15 cellular contexts compared by ENCODE assay signal in genomic region chr1:10539411-10540043, GRCh38.
DNase-seq lines count a peak whose midpoint lies in the region; ATAC-seq and TF ChIP-seq lines count a peak whose summit lies in the region.
"Had no signal": no experiment of that assay in that cellular context is flagged by ENCODE, and none has a peak within 500 bp of the region (broad histone marks: within the 10 kb centered on the region; RNA-seq: fewer than 3 reads in every experiment).

No MANE protein-coding gene starts in this region.

- in situ Hi-C loops in brain microvascular endothelial cell (cut with HindIII; ENCODE audit: low pct_ligation_motif_present, low sequenced_read_pairs) = no loop called here

- DNase-seq in EH (ENCODE audit: low read depth) (peak; percentile 44), NCI-H1105 (lab: John Stamatoyannopoulos, UW) (peak; percentile 43), brain microvascular endothelial cell (peak; percentile 33), upper lobe of left lung (no peak), NCI-H2029 (lab: John Stamatoyannopoulos, UW) (no peak)
- DNase-seq: activated naive CD8-positive, alpha-beta T cell treated with anti-CD3 and anti-CD28 coated beads, Interleukin-2, amount 10 ng/mL, durations not matched to agents 7 days and 5 days; foreskin melanocyte; naive thymus-derived CD4-positive, alpha-beta T cell; NCI-H1436; NK-92 treated with Interleukin-12 subunit alpha and Interleukin-12 subunit beta, amount 100 ng/mL, for 24 hours; WERI-Rb-1 had no signal

- TF ChIP-seq POLR2A in upper lobe of left lung (IDR thresholded peaks at IDR 0.05) = no peak

- TF ChIP-seq EP300 in upper lobe of left lung (IDR thresholded peaks at IDR 0.05) = no peak

- H3K36me3 ChIP-seq in brain microvascular endothelial cell (replicated peaks) (no peaks in the 10 kb centered on the region), muscle layer of colon (ENCODE audit: insufficient read depth, low read length) (peaks cover 3% of the 10 kb centered on the region), upper lobe of left lung (peaks cover 0 to 28% (median 4%) of the 10 kb centered on the region in 4 donors)

- 85 to 88% methylated on average over 4 of the region's 4 CpGs for WGBS in upper lobe of left lung, 2 donors

- TF ChIP-seq CTCF in brain microvascular endothelial cell (IDR thresholded peaks at IDR 0.05; ENCODE audit: low read depth, low read length, missing control alignments) (no peak), upper lobe of left lung (IDR thresholded peaks at IDR 0.05) (no peak)

- ATAC-seq in GM18511 (IDR thresholded peaks at IDR 0.05; ENCODE audit: unreplicated experiment) = no peak
- no peak for ATAC-seq in GM19351 (IDR thresholded peaks at IDR 0.05; ENCODE audit: unreplicated experiment)
- ATAC-seq in upper lobe of left lung (ENCODE audit: low FRiP score in 2 of 2) = no peak
- ATAC-seq: naive thymus-derived CD4-positive, alpha-beta T cell had no signal

- no peak overlapping the region for H3K27ac ChIP-seq in brain microvascular endothelial cell
- peak overlapping the region; percentile 79 for H3K27ac ChIP-seq in muscle layer of colon (ENCODE audit: low read depth, low read length)
- H3K27ac ChIP-seq in upper lobe of left lung = peak overlapping the region in 2 of 4 donors; percentile 8 to 58
- H3K27ac ChIP-seq: WERI-Rb-1 had no signal

- no peaks in the 10 kb centered on the region for H3K27me3 ChIP-seq in brain microvascular endothelial cell (replicated peaks)
- no peaks in the 10 kb centered on the region for H3K27me3 ChIP-seq in muscle layer of colon (ENCODE audit: control insufficient read depth in 1 of 2, insufficient read depth in 2 of 2, low read length in 2 of 2)
- no peaks in the 10 kb centered on the region for H3K27me3 ChIP-seq in upper lobe of left lung

- H3K9me3 ChIP-seq in muscle layer of colon (ENCODE audit: low read length) = no peaks in the 10 kb centered on the region
- H3K9me3 ChIP-seq in upper lobe of left lung = no peaks in the 10 kb centered on the region
- H3K9me3 ChIP-seq: HAP-1 had no signal

- no peak overlapping the region for H3K4me3 ChIP-seq in brain microvascular endothelial cell (ENCODE audit: low read depth, low read length)
- peak overlapping the region in 1 of 2 donors; percentile 16 for H3K4me3 ChIP-seq in muscle layer of colon (ENCODE audit: low read depth in 1 of 2, low read length in 2 of 2)
- no peak overlapping the region for H3K4me3 ChIP-seq in upper lobe of left lung
- H3K4me3 ChIP-seq: HAP-1 had no signal

- H3K4me1 ChIP-seq in muscle layer of colon (ENCODE audit: insufficient read depth, low read length) (peaks cover 28% of the 10 kb centered on the region), upper lobe of left lung (peaks cover 0 to 9% (median 7%) of the 10 kb centered on the region in 4 donors)
- H3K4me1 ChIP-seq: HAP-1 had no signal

- H3K9ac ChIP-seq in muscle layer of colon (ENCODE audit: low read length) = peak overlapping the region; percentile 24

Comparison
In these comparisons a context has a peak if more than half of its experiments do, and no peak if none do; other contexts are left out.
1. DNase-seq: peak in EH (single experiment), NCI-H1105 (single experiment) and brain microvascular endothelial cell (single experiment); none in upper lobe of left lung (0 of 2) and NCI-H2029 (single experiment).